In the genomic region with DNA sequence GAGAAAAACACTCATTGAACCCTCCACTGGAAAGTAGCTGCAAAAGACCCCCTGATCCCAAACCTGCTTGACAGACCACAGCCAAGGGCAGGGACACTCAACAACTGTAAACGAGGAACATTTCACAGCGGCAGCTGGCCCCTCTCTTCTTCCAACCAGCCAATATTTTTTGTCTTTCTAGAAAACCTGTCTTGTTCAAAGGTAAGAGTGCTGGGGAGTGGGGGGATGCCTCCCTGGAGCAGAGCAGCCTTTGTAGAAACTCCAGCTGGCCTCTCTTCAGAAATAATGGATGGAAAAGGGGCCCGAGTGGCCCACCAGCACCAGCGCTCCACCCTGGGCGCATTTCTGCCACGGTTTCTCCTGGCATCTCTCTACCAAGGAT, we compare ENCODE assay signal across 13 cellular contexts.
DNase-seq lines count a peak whose midpoint lies in the region; ATAC-seq, FAIRE-seq and TF ChIP-seq lines count a peak whose summit lies in the region.
"Had no signal": no experiment of that assay in that cellular context is flagged by ENCODE, and none has a peak within 500 bp of the region (broad histone marks: within the 10 kb centered on the region; RNA-seq: fewer than 3 reads in every experiment).

No MANE protein-coding gene starts in this region.

- peak overlapping the region; percentile 62 for H3K4me3 ChIP-seq in HUES48 (ENCODE audit: low read depth, low read length)
- H3K4me3 ChIP-seq in H1 (ENCODE audit: extremely low read depth in 1 of 4, insufficient read depth in 2 of 4, low read depth in 3 of 4, low read length in 4 of 4) = peak overlapping the region; percentile 11 to 61 (median 36); a peak in 5 of 8 replicates
- peak overlapping the region; percentile 51 for H3K4me3 ChIP-seq in neuron (ENCODE audit: low read length)

- H2BK12ac ChIP-seq in H1 (ENCODE audit: low read depth, low read length) = peak overlapping the region; percentile 95; the same call in 1 of the 2 replicates

- H3K79me1 ChIP-seq in H1 (ENCODE audit: low read depth, low read length) = no peaks in the 10 kb centered on the region

- no peak overlapping the region for H3K9ac ChIP-seq in HUES48 (ENCODE audit: low read depth, low read length)
- peak overlapping the region in 1 of 4 experiments; percentile 49; a peak in 1 of 7 replicates for H3K9ac ChIP-seq in H1 (replicated peaks in 1 of 4; ENCODE audit: extremely low read depth in 1 of 4, low read depth in 3 of 4, low read length in 3 of 4)

- no peak for ATAC-seq in HG02973 (IDR thresholded peaks at IDR 0.05; ENCODE audit: unreplicated experiment)
- ATAC-seq: heart right ventricle had no signal

- no peak for TF ChIP-seq RAD21 in H1 (IDR thresholded peaks at IDR 0.05 in 1 of 2, conservative IDR thresholded peaks at IDR 0.05 in 1 of 2; ENCODE audit: low read depth in 2 of 2, low read length in 2 of 2)

- no peaks in the 10 kb centered on the region for H3K79me2 ChIP-seq in H1 (ENCODE audit: control insufficient read depth in 1 of 2, insufficient read depth in 2 of 2, low read length in 2 of 2)

- H3K27ac ChIP-seq in HUES48 (ENCODE audit: low read depth, low read length) = peak overlapping the region; percentile 21
- no peak overlapping the region for H3K27ac ChIP-seq in H1 (ENCODE audit: low read depth, low read length)
- H3K27ac ChIP-seq: heart right ventricle, VCaP had no signal

- peak overlapping the region; percentile 93; the same call in 1 of the 2 replicates for H4K8ac ChIP-seq in H1 (ENCODE audit: extremely low read depth, insufficient read depth, low read length)

- TF ChIP-seq CTCF in H1 (IDR thresholded peaks at IDR 0.05; ENCODE audit: control extremely low read depth in 1 of 3, insufficient read depth in 1 of 3, low read depth in 1 of 3, low read length in 3 of 3) = no peak

- H3K18ac ChIP-seq in H1 (ENCODE audit: extremely low read depth, low read length) = peak overlapping the region; percentile 43; the same call in 1 of the 2 replicates

- no peak overlapping the region for H2AFZ ChIP-seq in H1 (ENCODE audit: low read length)
- peak overlapping the region; percentile 65 for H2AFZ ChIP-seq in neuron (ENCODE audit: low read depth, low read length)

- H3K14ac ChIP-seq in H1 (ENCODE audit: insufficient read length) = no peak overlapping the region

- H4K5ac ChIP-seq in H1 (ENCODE audit: insufficient read length, low read depth, low read length) = no peak overlapping the region

- H3K36me3 ChIP-seq in HUES48 (ENCODE audit: control insufficient read depth, insufficient read depth, low read length) (no peaks in the 10 kb centered on the region), H1 (ENCODE audit: control insufficient read depth in 2 of 4, insufficient read depth in 4 of 4, low read length in 3 of 4) (no peaks in the 10 kb centered on the region), neuron (ENCODE audit: insufficient read depth, low read length) (no peaks in the 10 kb centered on the region)
- H3K36me3 ChIP-seq: BE2C, heart right ventricle had no signal

- in situ Hi-C loops in ACHN (cut with HindIII; ENCODE audit: low pct_ligation_motif_present, low pct_unique_long_range_greater_than_20kb, low sequenced_read_pairs) = no loop called here

- H2BK5ac ChIP-seq in H1 (ENCODE audit: low read depth, low read length) = no peak overlapping the region

- TF ChIP-seq POLR2A in GM12891 (IDR thresholded peaks at IDR 0.05; ENCODE audit: low read depth, low read length) = peak; percentile 50; the same call in 1 of the 2 replicates
- no peak for TF ChIP-seq POLR2A in H1 (IDR thresholded peaks at IDR 0.05; ENCODE audit: control extremely low read depth in 1 of 2, low read depth in 2 of 2, low read length in 2 of 2)

- H4K91ac ChIP-seq in H1 (replicated peaks; ENCODE audit: insufficient read length, low read length) = no peak overlapping the region

- H2BK120ac ChIP-seq in H1 (replicated peaks; ENCODE audit: low read depth, low read length) = no peak overlapping the region

- H2BK20ac ChIP-seq in H1 (ENCODE audit: low read length) = 0 out of 2 replicates have a peak overlapping the region, but pooled peaks have one; percentile 62

- DNase-seq in GM12891 (ENCODE audit: insufficient read length, low spot score) (no peak), H1 (ENCODE audit: low read depth in 1 of 2, low spot score in 2 of 2) (no peak), ACHN (no peak), NAMALWA (ENCODE audit: low spot score) (no peak), hippocampal formation (lab: John Stamatoyannopoulos, UW) (no peak)
- DNase-seq: aorta, BE2C, heart right ventricle, NCI-H446 had no signal

- peaks cover 49% of the 10 kb centered on the region for H3K27me3 ChIP-seq in HUES48 (ENCODE audit: control insufficient read depth, insufficient read depth, low read length)
- peaks cover 0 to 7% (median 0%) of the 10 kb centered on the region in 4 experiments; a peak in 3 of 7 replicates for H3K27me3 ChIP-seq in H1 (replicated peaks in 1 of 4; ENCODE audit: control insufficient read depth in 3 of 4, extremely low read depth in 1 of 4, insufficient read depth in 3 of 4, low read length in 3 of 4)
- no peaks in the 10 kb centered on the region for H3K27me3 ChIP-seq in neuron (ENCODE audit: insufficient read depth, low read length)
- H3K27me3 ChIP-seq: BE2C had no signal

- peaks cover 24% of the 10 kb centered on the region for H3K4me1 ChIP-seq in HUES48 (ENCODE audit: control insufficient read depth, insufficient read depth, low read length)
- H3K4me1 ChIP-seq in H1 (replicated peaks in 1 of 4; ENCODE audit: control insufficient read depth in 3 of 4, insufficient read depth in 4 of 4, low read length in 3 of 4) = peaks cover 6 to 16% (median 12%) of the 10 kb centered on the region in 4 experiments; a peak in 6 of 7 replicates
- peaks cover 37% of the 10 kb centered on the region for H3K4me1 ChIP-seq in neuron (ENCODE audit: insufficient read depth, low read length)
- H3K4me1 ChIP-seq: BE2C had no signal

- CTCF ChIA-PET in H1 (lab: Charles Lee; ENCODE audit: partially characterized antibody) = interaction anchor here (0.8 to 2.3 kb wide), 4 partner anchors 9 to 30 kb away, joined by 3 to 6 read pairs (median 4); no protein-coding TSS in a partner anchor

- no peak overlapping the region for H3K4ac ChIP-seq in H1 (replicated peaks; ENCODE audit: insufficient read length, low read depth, low read length)

- no peak overlapping the region for H3K23ac ChIP-seq in H1 (ENCODE audit: insufficient read length)

- 0 out of 2 replicates have a peak, but pooled peaks cover 3% of the 10 kb centered on the region for H3K9me3 ChIP-seq in HUES48 (ENCODE audit: control insufficient read depth, insufficient read depth, low read length)
- peaks cover 2 to 3% of the 10 kb centered on the region in 2 experiments; a peak in 3 of 4 replicates for H3K9me3 ChIP-seq in H1 (ENCODE audit: insufficient read depth in 2 of 2, low read depth in 1 of 2, low read length in 1 of 2)
- no peaks in the 10 kb centered on the region for H3K9me3 ChIP-seq in neuron (ENCODE audit: low read length)
- H3K9me3 ChIP-seq: BE2C had no signal

- peak overlapping the region; percentile 78 to 86 for H3K4me2 ChIP-seq in H1 (ENCODE audit: insufficient read depth in 1 of 2, low read depth in 2 of 2, low read length in 2 of 2)

- WGBS in H1 (ENCODE audit: extremely low coverage in 1 of 2, insufficient coverage in 1 of 2, insufficient read length in 1 of 2, insufficient replicate concordance in 2 of 2, low coverage in 1 of 2, low lambda C conversion rate in 2 of 2, missing lambda C conversion rate in 1 of 2), 2 experiments = 25% methylated on average over 6 of the region's 6 CpGs; no CpG with 5 or more reads in 1 of the 2 experiments

- peaks cover 5% of the 10 kb centered on the region; the same call in 1 of the 2 replicates for H3K23me2 ChIP-seq in H1 (ENCODE audit: low read depth, low read length)

- H3K56ac ChIP-seq in H1 (replicated peaks; ENCODE audit: insufficient read length, low read depth, low read length) = no peak overlapping the region

- H4K20me1 ChIP-seq in H1 (replicated peaks in 1 of 2; ENCODE audit: control insufficient read depth in 1 of 2, insufficient read depth in 2 of 2, low read length in 2 of 2) = no peaks in the 10 kb centered on the region

- TF ChIP-seq EP300 in H1 (IDR thresholded peaks at IDR 0.05; ENCODE audit: borderline replicate concordance in 1 of 2, low read depth in 2 of 2, low read length in 2 of 2) = no peak

- H2AK5ac ChIP-seq in H1 (ENCODE audit: low read depth, low read length) = no peak overlapping the region; the same call in 1 of the 2 replicates

- POLR2A ChIA-PET in H1 (lab: Charles Lee; ENCODE audit: partially characterized antibody) = interaction anchor here (0.7 to 4.4 kb wide), 14 partner anchors 10 to 474 kb away, joined by 3 to 29 read pairs (median 4); no protein-coding TSS in a partner anchor

- H2BK15ac ChIP-seq in H1 (ENCODE audit: low read length) = no peak overlapping the region

- FAIRE-seq in GM12891 (lab: Jason Lieb, UNC) (no peak), H1 (lab: Jason Lieb, UNC) (no peak)

TF ChIP-seq in GM12891, 5 proteins besides CTCF, POLR2A, EP300 and RAD21:
- TF ChIP-seq TAF1 (IDR thresholded peaks at IDR 0.05; ENCODE audit: low read depth, low read length) = peak; percentile 9; the same call in 1 of the 2 replicates
- TF ChIP-seq POLR2AphosphoS5 (IDR thresholded peaks at IDR 0.05; ENCODE audit: low read depth, low read length) = no peak

TF ChIP-seq in H1, 55 proteins besides CTCF, POLR2A, EP300 and RAD21:
- no peak for TF ChIP-seq CHD1 (IDR thresholded peaks at IDR 0.05; ENCODE audit: low read depth, low read length)
- peak; percentile 13 for TF ChIP-seq ASH2L (IDR thresholded peaks at IDR 0.05; ENCODE audit: low read length)
- no peak for TF ChIP-seq SIRT6 (IDR thresholded peaks at IDR 0.05; ENCODE audit: low read length)
- no peak for TF ChIP-seq RXRA (IDR thresholded peaks at IDR 0.05; ENCODE audit: insufficient read depth, low read depth, low read length)
- no peak for TF ChIP-seq CREB1 (IDR thresholded peaks at IDR 0.05)
- TF ChIP-seq, protein P1, sequence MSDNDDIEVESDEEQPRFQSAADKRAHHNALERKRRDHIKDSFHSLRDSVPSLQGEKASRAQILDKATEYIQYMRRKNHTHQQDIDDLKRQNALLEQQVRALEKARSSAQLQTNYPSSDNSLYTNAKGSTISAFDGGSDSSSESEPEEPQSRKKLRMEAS (IDR thresholded peaks at IDR 0.05) = no peak
- TF ChIP-seq RNF2 (IDR thresholded peaks at IDR 0.05; ENCODE audit: borderline replicate concordance, low read depth, low read length, missing control alignments, poor library complexity, severe bottlenecking) = no peak
- TF ChIP-seq TAF1 (IDR thresholded peaks at IDR 0.05; ENCODE audit: low read depth, low read length) = peak; percentile 14; the same call in 1 of the 2 replicates
